ENCODE assay signal across 8 cellular contexts in the genomic region with DNA sequence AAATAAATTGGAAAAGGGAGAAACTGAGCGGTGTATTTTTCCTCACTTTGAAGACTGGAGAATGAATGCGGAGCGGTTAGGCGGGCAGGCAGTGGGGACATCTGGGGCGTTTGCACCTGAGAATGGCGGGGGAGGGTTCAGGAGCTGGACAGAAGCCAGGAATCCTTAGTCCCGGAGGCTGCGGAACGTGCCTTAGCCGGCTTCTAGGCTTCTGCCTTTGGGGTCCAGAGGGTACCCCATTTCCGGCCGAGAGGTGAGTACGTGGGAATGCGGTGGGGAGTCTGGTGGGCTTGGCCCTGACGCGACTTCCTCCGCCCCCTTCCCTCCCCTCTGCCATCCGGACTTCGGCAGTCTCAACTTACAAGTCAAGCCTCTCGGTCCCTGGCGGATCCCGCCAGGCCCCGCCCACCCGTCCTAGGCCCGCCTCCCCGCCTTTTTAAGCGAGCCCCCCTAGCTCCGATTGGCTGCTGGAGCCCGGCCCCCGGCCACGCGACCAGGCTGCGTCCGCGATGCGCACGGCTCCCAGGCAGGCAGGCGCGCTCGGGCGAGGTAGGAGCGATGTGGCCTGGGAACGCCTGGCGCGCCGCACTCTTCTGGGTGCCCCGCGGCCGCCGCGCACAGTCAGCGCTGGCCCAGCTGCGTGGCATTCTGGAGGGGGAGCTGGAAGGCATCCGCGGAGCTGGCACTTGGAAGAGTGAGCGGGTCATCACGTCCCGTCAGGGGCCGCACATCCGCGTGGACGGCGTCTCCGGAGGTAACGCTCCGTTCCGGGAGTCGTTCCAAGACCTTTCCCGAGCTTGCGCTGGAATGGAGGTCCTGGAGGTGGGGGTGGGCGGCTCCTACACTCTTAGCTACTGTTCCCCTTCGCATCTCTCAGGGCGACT. TPM values are rescaled to one million over a fixed set of nuclear protein-coding genes. Genes with fewer than 3 reads are reported as not detected.
A peak's percentile ranks its signal among the peaks of the same experiment; 100 is the strongest.
DNase-seq lines count a peak whose midpoint lies in the region; ATAC-seq and TF ChIP-seq lines count a peak whose summit lies in the region.

GCAT (plus strand) TSS at position 525 of the 884 bp plus-strand sequence; CDS start at position 559, 34 bp downstream.

- no peaks in the 10 kb centered on the region for H3K9me2 ChIP-seq in HCT116 (ENCODE audit: insufficient read depth)

- ATAC-seq in HCT116, result peak; percentile 81

- H3K79me2 ChIP-seq in HCT116 (ENCODE audit: insufficient read depth, low read length), result peaks cover 52% of the 10 kb centered on the region

- intact Hi-C loops in HCT116 (cut with micrococcal nuclease), result loop anchor here (5.0 kb wide), 1 partner anchor 200 kb away; the partner anchor contains the start of gene GGA1

- peak; percentile 95 for DNase-seq in HCT116 (ENCODE audit: low read depth, low spot score)
- peak; percentile 94 for DNase-seq in NAMALWA (ENCODE audit: low spot score)
- DNase-seq in SKM-1 (lab: John Stamatoyannopoulos, UW; ENCODE audit: unreplicated experiment), result peak; percentile 89
- DNase-seq in activated naive CD4-positive, alpha-beta T cell treated with anti-CD3 and anti-CD28 coated beads, Interleukin-2, amount 50 U/mL, for 16 hours, result peak; percentile 89
- peak; percentile 98 for DNase-seq in germinal center (ENCODE audit: low spot score)
- DNase-seq in nucleus accumbens (lab: John Stamatoyannopoulos, UW), result peak in 55 of 56 donors; percentile 63 to 96 (median 89)
- DNase-seq in superior temporal gyrus (ENCODE audit: extremely low spot score), result peak; percentile 90

- peak within 1 kb of the TSS; percentile 87 for H3K27ac ChIP-seq in HCT116 (ENCODE audit: low read depth, low read length)

- POLR2A ChIA-PET in HCT116 (lab: Charles Lee), result interaction anchor here (0.6 to 4.3 kb wide), 31 partner anchors 8 to 1406 kb away, joined by 3 to 41 read pairs (median 4); partner anchors contain the start of genes ANKRD54, C22orf23, GALR3 and GGA1

- peak; percentile 78 for TF ChIP-seq POLR2A in HCT116 (IDR thresholded peaks at IDR 0.05; ENCODE audit: borderline replicate concordance, extremely low read depth, insufficient read depth, insufficient read length)

- H3K27me3 ChIP-seq in HCT116 (ENCODE audit: insufficient read depth, low read length), result no peaks in the 10 kb centered on the region

- RAD21 ChIA-PET in HCT116 (lab: Charles Lee; ENCODE audit: low non-redundant PET in 1 of 2, low total read pairs in 2 of 2, uncharacterized antibody in 2 of 2, unreplicated experiment in 2 of 2), result interaction anchor here in 1 of 2 experiments (1.2 kb wide), 1 partner anchor 25 kb away, joined by 4 read pairs; no protein-coding TSS in a partner anchor

- BruUV-seq in HCT116 (replicated peaks; lab: Mats Ljungman, UMichigan), result no TSS peak

- no peak for TF ChIP-seq CTCF in HCT116 (IDR thresholded peaks at IDR 0.05 in 2 of 3, conservative IDR thresholded peaks at IDR 0.05 in 1 of 3; ENCODE audit: borderline replicate concordance in 1 of 3, insufficient read depth in 1 of 3, low read depth in 2 of 3, low read length in 2 of 3)

- peak within 1 kb of the TSS; percentile 80 to 95 for H3K4me3 ChIP-seq in HCT116 (replicated peaks in 1 of 2; ENCODE audit: low read depth in 1 of 2, low read length in 2 of 2)

- peak within 1 kb of the TSS; percentile 91 for H3K4me2 ChIP-seq in HCT116 (ENCODE audit: low read length)

- TF ChIP-seq RAD21 in HCT116 (IDR thresholded peaks at IDR 0.05; ENCODE audit: low read depth), result no peak

- H3K9ac ChIP-seq in ES-I3 (ENCODE audit: low read depth, low read length), result peak within 1 kb of the TSS; percentile 85
- H3K9ac ChIP-seq in HCT116 (ENCODE audit: low read length), result peak within 1 kb of the TSS; percentile 98

- H3K9me3 ChIP-seq in ES-I3 (ENCODE audit: control insufficient read depth, insufficient read depth, low read length), result no peaks in the 10 kb centered on the region
- no peaks in the 10 kb centered on the region for H3K9me3 ChIP-seq in HCT116 (ENCODE audit: control insufficient read depth in 1 of 2, insufficient read depth in 1 of 2, low read depth in 1 of 2, low read length in 2 of 2)

- CTCF ChIA-PET in HCT116 (lab: Charles Lee), result interaction anchor here (0.8 to 1.9 kb wide), 5 partner anchors 10 to 164 kb away, joined by 3 to 17 read pairs (median 5); partner anchors contain the start of gene GALR3

- H3K4me1 ChIP-seq in ES-I3 (ENCODE audit: insufficient read depth, low read length) (no peaks in the 10 kb centered on the region), HCT116 (ENCODE audit: control insufficient read depth in 1 of 2, insufficient read depth in 2 of 2, low read length in 2 of 2) (peaks cover 15 to 60% of the 10 kb centered on the region in 2 experiments; a peak in 3 of 4 replicates)

- H3K36me3 ChIP-seq in ES-I3 (ENCODE audit: insufficient read depth, low read length) (no peaks in the 10 kb centered on the region), HCT116 (ENCODE audit: control insufficient read depth in 1 of 2, insufficient read depth in 2 of 2, low read length in 2 of 2) (no peaks in the 10 kb centered on the region)

- no peaks in the 10 kb centered on the region for H4K20me1 ChIP-seq in HCT116 (ENCODE audit: insufficient read depth)

- H2AFZ ChIP-seq in HCT116 (ENCODE audit: low read depth, low read length, poor library complexity, severe bottlenecking), result no peak within 1 kb of the TSS

TF ChIP-seq in HCT116, 20 proteins besides CTCF, POLR2A, EP300 and RAD21 (continues in another document):
- TF ChIP-seq CEBPB (IDR thresholded peaks at IDR 0.05; ENCODE audit: low read depth) (no peak; the same call in 1 of the 2 replicates), EGR1 (IDR thresholded peaks at IDR 0.05; ENCODE audit: low read depth) (peak; percentile 76), YY1 (IDR thresholded peaks at IDR 0.05; ENCODE audit: extremely low read depth, insufficient replicate concordance, low read depth, low read length) (no peak), SRF (IDR thresholded peaks at IDR 0.05; ENCODE audit: low read depth) (peak; percentile 85), ZBTB33 (IDR thresholded peaks at IDR 0.05; ENCODE audit: extremely low read depth, insufficient replicate concordance, low read length) (peak; percentile 58), ELF1 (IDR thresholded peaks at IDR 0.05; ENCODE audit: borderline replicate concordance, low read depth) (no peak; the same call in 1 of the 2 replicates), EZH2 (IDR thresholded peaks at IDR 0.05) (no peak), TCF7L2 (IDR thresholded peaks at IDR 0.05; ENCODE audit: borderline replicate concordance, extremely low read depth, insufficient read depth, insufficient read length) (peak; percentile 79), JUND (IDR thresholded peaks at IDR 0.05) (peak; percentile 82), FOSL1 (IDR thresholded peaks at IDR 0.05; ENCODE audit: low read depth) (peak; percentile 29), ZFX (IDR thresholded peaks at IDR 0.05) (peak; percentile 31; the same call in 1 of the 2 replicates), EZH2phosphoT487 (IDR thresholded peaks at IDR 0.05; ENCODE audit: borderline replicate concordance) (no peak), ZNF274 (IDR thresholded peaks at IDR 0.05; ENCODE audit: low read depth, low read length) (no peak), REST (IDR thresholded peaks at IDR 0.05; ENCODE audit: low read depth) (no peak)
- TF ChIP-seq, protein P1, sequence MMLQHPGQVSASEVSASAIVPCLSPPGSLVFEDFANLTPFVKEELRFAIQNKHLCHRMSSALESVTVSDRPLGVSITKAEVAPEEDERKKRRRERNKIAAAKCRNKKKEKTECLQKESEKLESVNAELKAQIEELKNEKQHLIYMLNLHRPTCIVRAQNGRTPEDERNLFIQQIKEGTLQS (IDR thresholded peaks at IDR 0.05), result no peak
- TF ChIP-seq, protein P2, sequence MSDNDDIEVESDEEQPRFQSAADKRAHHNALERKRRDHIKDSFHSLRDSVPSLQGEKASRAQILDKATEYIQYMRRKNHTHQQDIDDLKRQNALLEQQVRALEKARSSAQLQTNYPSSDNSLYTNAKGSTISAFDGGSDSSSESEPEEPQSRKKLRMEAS (IDR thresholded peaks at IDR 0.05), result peak; percentile 92

RNA-seq across cellular contexts. Expression of gene GCAT, which starts in this region (rescaled TPM):
- 88.7 TPM for total RNA-seq in HCT116 (2021; ENCODE audit: unreplicated experiment)
- polyA plus RNA-seq in HCT116 (2012), result 92.9 and 111 TPM in 2 replicates

Comparison
In these comparisons a context has a peak if more than half of its experiments do, and no peak if none do; other contexts are left out.
1. Peak in every context shown above with its lines: DNase-seq, ATAC-seq, H3K4me3 ChIP-seq and H3K27ac ChIP-seq.